ENCODE assay signal across 25 cellular contexts in genomic region chr2:15076668-15077067, GRCh38.
"Had no signal": no experiment of that assay in that cellular context is flagged by ENCODE, and none has a peak within 500 bp of the region (broad histone marks: within the 10 kb centered on the region; RNA-seq: fewer than 3 reads in every experiment).

No MANE protein-coding gene starts in this region.

- H3K4me3 Mint-ChIP-seq: activated CD4-positive, alpha-beta T cell treated with anti-CD3 and anti-CD28 coated beads, Interleukin-2, amount 10 ng/mL, durations not matched to agents 7 days and 5 days; activated CD8-positive, alpha-beta T cell treated with anti-CD3 and anti-CD28 coated beads, Interleukin-2, amount 10 ng/mL, durations not matched to agents 7 days and 5 days; activated naive CD4-positive, alpha-beta T cell treated with anti-CD3 and anti-CD28 coated beads for 36 hours; activated T-cell treated with anti-CD3 and anti-CD28 coated beads, Interleukin-2, amount 50 U/mL, for 4 hours; activated T-helper 1 cell treated with anti-CD3 and anti-CD28 coated beads, Interleukin-12 subunit alpha, Interleukin-12 subunit beta, Interleukin-2, Interleukin-4 antibody, amounts not matched to agents 30 ng/mL and 10 ng/mL and 1 ng/mL, durations not matched to agents 14 hours and 24 hours and 36 hours; brain had no signal

- H3K4me1 Mint-ChIP-seq: activated CD4-positive, alpha-beta T cell treated with anti-CD3 and anti-CD28 coated beads, Interleukin-2, amount 10 ng/mL, durations not matched to agents 7 days and 5 days; brain had no signal

- DNase-seq: activated CD4-positive, alpha-beta T cell treated with anti-CD3 and anti-CD28 coated beads, Interleukin-2, amount 10 ng/mL, durations not matched to agents 7 days and 5 days; activated CD4-positive, alpha-beta T cell treated with anti-CD3 and anti-CD28 coated beads, Interleukin-2, amount 50 U/mL, for 48 hours; activated CD8-positive, alpha-beta T cell treated with anti-CD3 and anti-CD28 coated beads, Interleukin-2, amount 10 ng/mL, durations not matched to agents 7 days and 5 days; activated gamma-delta T cell treated with Interleukin-2 at 50 U/mL for 16 hours; activated naive CD4-positive, alpha-beta T cell treated with anti-CD3 and anti-CD28 coated beads for 36 hours; activated T-cell treated with anti-CD3 and anti-CD28 coated beads, Interleukin-2, amount 50 U/mL, for 4 hours; anterior cingulate cortex; caudate nucleus; cerebellar nuclear complex; Kasumi-1; MG63; NCI-H1092; NCI-H1436 treated with DMSO at 0.1 percent for 48 hours; NCI-H1694 treated with DMSO at 0.1 percent for 48 hours; NCI-H2029; NCI-H345; NCI-H524 treated with DMSO at 0.1 percent for 48 hours; Right ventricle myocardium superior; SW 1271; T-helper 1 cell; T-helper 2 cell; T-helper 9 cell had no signal

- H3K36me3 ChIP-seq: MG63 had no signal

- ATAC-seq: activated CD8-positive, alpha-beta T cell treated with anti-CD3 and anti-CD28 coated beads, Interleukin-2, amount 10 ng/mL, durations not matched to agents 7 days and 5 days; activated naive CD4-positive, alpha-beta T cell treated with anti-CD3 and anti-CD28 coated beads, Interleukin-2, amount 50 U/mL, for 72 hours; activated T-cell treated with anti-CD3 and anti-CD28 coated beads, Interleukin-2, amount 50 U/mL, for 4 hours had no signal

- H3K9me3 ChIP-seq: MG63 had no signal

- H3K27ac Mint-ChIP-seq: activated CD4-positive, alpha-beta T cell treated with anti-CD3 and anti-CD28 coated beads, Interleukin-2, amount 10 ng/mL, durations not matched to agents 7 days and 5 days; activated CD8-positive, alpha-beta T cell treated with anti-CD3 and anti-CD28 coated beads, Interleukin-2, amount 10 ng/mL, durations not matched to agents 7 days and 5 days; activated naive CD4-positive, alpha-beta T cell treated with anti-CD3 and anti-CD28 coated beads for 36 hours; activated naive CD4-positive, alpha-beta T cell treated with anti-CD3 and anti-CD28 coated beads, Interleukin-2, amount 50 U/mL, for 72 hours; activated T-helper 1 cell treated with anti-CD3 and anti-CD28 coated beads, Interleukin-12 subunit alpha, Interleukin-12 subunit beta, Interleukin-2, Interleukin-4 antibody, amounts not matched to agents 30 ng/mL and 10 ng/mL and 1 ng/mL, durations not matched to agents 14 hours and 24 hours and 36 hours; brain had no signal

- H3K9me3 Mint-ChIP-seq: activated naive CD4-positive, alpha-beta T cell treated with anti-CD3 and anti-CD28 coated beads for 36 hours; activated naive CD4-positive, alpha-beta T cell treated with anti-CD3 and anti-CD28 coated beads, Interleukin-2, amount 50 U/mL, for 72 hours; activated T-cell treated with anti-CD3 and anti-CD28 coated beads, Interleukin-2, amount 50 U/mL, for 4 hours; activated T-helper 1 cell treated with anti-CD3 and anti-CD28 coated beads, Interleukin-12 subunit alpha, Interleukin-12 subunit beta, Interleukin-2, Interleukin-4 antibody, amounts not matched to agents 30 ng/mL and 10 ng/mL and 1 ng/mL, durations not matched to agents 14 hours and 24 hours and 36 hours; brain had no signal

- H3K4me3 ChIP-seq: MG63 had no signal

- H3K36me3 Mint-ChIP-seq: activated naive CD4-positive, alpha-beta T cell treated with anti-CD3 and anti-CD28 coated beads, Interleukin-2, amount 50 U/mL, for 72 hours; brain had no signal

- H3K27me3 ChIP-seq: MG63 had no signal
